ENCODE assay signal across 1 cellular context in genomic region chr9:70079364-70080103, GRCh38.
TF ChIP-seq lines count a peak whose summit lies in the region.

No MANE protein-coding gene starts in this region.

TF ChIP-seq in WTC11, 78 proteins besides CTCF, POLR2A, EP300 and RAD21 (continued from another document):
- TF ChIP-seq ZNF281 (CRISPR knock-in tag; IDR thresholded peaks at IDR 0.05) = no peak
- no peak for TF ChIP-seq GTF2I (CRISPR knock-in tag; conservative IDR thresholded peaks at IDR 0.05)
- TF ChIP-seq JUN (CRISPR knock-in tag; IDR thresholded peaks at IDR 0.05) = no peak
- TF ChIP-seq ELF4 (CRISPR knock-in tag; IDR thresholded peaks at IDR 0.05; ENCODE audit: low read depth) = no peak
- no peak for TF ChIP-seq SMAD3 (CRISPR knock-in tag; IDR thresholded peaks at IDR 0.05; ENCODE audit: borderline replicate concordance)
- TF ChIP-seq MXD4 (CRISPR knock-in tag; IDR thresholded peaks at IDR 0.05; ENCODE audit: borderline replicate concordance) = no peak
- no peak for TF ChIP-seq ARID4B (CRISPR knock-in tag; IDR thresholded peaks at IDR 0.05; ENCODE audit: borderline replicate concordance)
- no peak for TF ChIP-seq E2F4 (CRISPR knock-in tag; IDR thresholded peaks at IDR 0.05; ENCODE audit: borderline replicate concordance, low read depth)
- TF ChIP-seq ZNF121 (CRISPR knock-in tag; IDR thresholded peaks at IDR 0.05) = no peak
- TF ChIP-seq CDX4 (CRISPR knock-in tag; IDR thresholded peaks at IDR 0.05; ENCODE audit: borderline replicate concordance) = no peak
- no peak for TF ChIP-seq NR2C2 (CRISPR knock-in tag; IDR thresholded peaks at IDR 0.05)
